ENCODE assay signal across 2 cellular contexts in genomic region chr17:31594416-31594815, GRCh38.
TF ChIP-seq lines count a peak whose summit lies in the region.

No MANE protein-coding gene starts in this region.

TF ChIP-seq in A549, 52 proteins besides CTCF, POLR2A, EP300 and RAD21:
- TF ChIP-seq FOSB (CRISPR knock-in tag; IDR thresholded peaks at IDR 0.05), result no peak
- no peak for TF ChIP-seq NFE2L2 (conservative IDR thresholded peaks at IDR 0.05; ENCODE audit: low read length)
- TF ChIP-seq HOXB5 (CRISPR knock-in tag; IDR thresholded peaks at IDR 0.05), result no peak
- TF ChIP-seq ZFP36 (IDR thresholded peaks at IDR 0.05; ENCODE audit: borderline replicate concordance, partially characterized antibody), result no peak
- TF ChIP-seq HMGXB4 (CRISPR knock-in tag; IDR thresholded peaks at IDR 0.05; ENCODE audit: borderline replicate concordance), result no peak
- TF ChIP-seq CEBPB (IDR thresholded peaks at IDR 0.05), result no peak
- no peak for TF ChIP-seq TFCP2L1 (CRISPR knock-in tag; IDR thresholded peaks at IDR 0.05)
- TF ChIP-seq RFX5 (IDR thresholded peaks at IDR 0.05), result no peak
TF ChIP-seq in A549: peak in this region for 0.

TF ChIP-seq in IMR-90, 13 proteins besides CTCF, POLR2A, EP300 and RAD21:
- TF ChIP-seq CEBPB (IDR thresholded peaks at IDR 0.05; ENCODE audit: low read depth, low read length), result no peak
- no peak for TF ChIP-seq ELK1 (IDR thresholded peaks at IDR 0.05; ENCODE audit: borderline replicate concordance, low read depth, low read length)
- no peak for TF ChIP-seq RFX5 (IDR thresholded peaks at IDR 0.05; ENCODE audit: low read depth, low read length)
- no peak for TF ChIP-seq SMC3 (IDR thresholded peaks at IDR 0.05; ENCODE audit: low read depth, low read length)
- no peak for TF ChIP-seq FOS (IDR thresholded peaks at IDR 0.05; ENCODE audit: low read depth, low read length)
- no peak for TF ChIP-seq USF2 (IDR thresholded peaks at IDR 0.05; ENCODE audit: low read depth, low read length)
- TF ChIP-seq BHLHE40 (IDR thresholded peaks at IDR 0.05; ENCODE audit: low read depth, low read length), result no peak
- TF ChIP-seq MAFK (IDR thresholded peaks at IDR 0.05; ENCODE audit: low read depth, low read length), result no peak
- TF ChIP-seq RCOR1 (IDR thresholded peaks at IDR 0.05; ENCODE audit: insufficient replicate concordance, low read length), result no peak
- TF ChIP-seq MXI1 (IDR thresholded peaks at IDR 0.05; ENCODE audit: borderline replicate concordance, low read depth, low read length), result no peak
- TF ChIP-seq MAZ (IDR thresholded peaks at IDR 0.05; ENCODE audit: borderline replicate concordance, low read depth, low read length), result no peak
- TF ChIP-seq NFE2L2 (IDR thresholded peaks at IDR 0.05; ENCODE audit: low read depth, low read length), result no peak
- TF ChIP-seq CHD1 (IDR thresholded peaks at IDR 0.05; ENCODE audit: low read depth, low read length), result no peak
TF ChIP-seq in IMR-90: peak in this region for 0.
